In genomic region chr16:57244463-57244766, GRCh38 we compare ENCODE assay signal across 8 cellular contexts. TPM values are rescaled to one million over a fixed set of nuclear protein-coding genes. Genes with fewer than 3 reads are reported as not detected.
A peak's percentile ranks its signal among the peaks of the same experiment; 100 is the strongest.
DNase-seq lines count a peak whose midpoint lies in the region; FAIRE-seq and TF ChIP-seq lines count a peak whose summit lies in the region.

No MANE protein-coding gene starts in this region.

- H3K4me3 Mint-ChIP-seq in glutamatergic neuron (ENCODE audit: unreplicated experiment) = peak overlapping the region; percentile 95

- in situ Hi-C loops in GM23248 (cut with MboI) = no loop called here

- no peak for FAIRE-seq in D721Med (lab: Jason Lieb, UNC)

- H3K27me3 ChIP-seq in BE2C = no peaks in the 10 kb centered on the region
- no peaks in the 10 kb centered on the region for H3K27me3 ChIP-seq in GM23248 (replicated peaks; ENCODE audit: insufficient read depth)
- no peaks in the 10 kb centered on the region for H3K27me3 ChIP-seq in smooth muscle cell (ENCODE audit: low read depth)

- H3K27ac ChIP-seq in GM23248 (peak overlapping the region; percentile 89), SK-N-MC (no peak overlapping the region), smooth muscle cell (ENCODE audit: low read depth) (peak overlapping the region; percentile 70)

- H3K36me3 ChIP-seq in BE2C (peaks cover 4% of the 10 kb centered on the region; the same call in 1 of the 2 replicates), GM23248 (ENCODE audit: low read depth) (peaks cover 23% of the 10 kb centered on the region), SK-N-MC (ENCODE audit: insufficient read depth, low read length) (no peaks in the 10 kb centered on the region), smooth muscle cell (ENCODE audit: low read depth) (peaks cover 10% of the 10 kb centered on the region)

- no peaks in the 10 kb centered on the region for H4K20me1 ChIP-seq in GM23248 (ENCODE audit: insufficient read depth)
- no peaks in the 10 kb centered on the region for H4K20me1 ChIP-seq in smooth muscle cell (ENCODE audit: low read depth)

- DNase-seq in BE2C = no peak
- peak; percentile 16 for DNase-seq in GM23248
- no peak for DNase-seq in SK-N-MC (ENCODE audit: low read depth, low spot score)
- no peak for DNase-seq in glutamatergic neuron
- DNase-seq in smooth muscle cell (lab: John Stamatoyannopoulos, UW; ENCODE audit: unreplicated experiment) = no peak
- DNase-seq in H4 (ENCODE audit: low spot score) = no peak
- no peak for DNase-seq in D721Med (ENCODE audit: insufficient read length, low spot score)
- no peak for DNase-seq in DMS114 treated with DMSO at 0.1 percent for 48 hours (lab: John Stamatoyannopoulos, UW; ENCODE audit: unreplicated experiment)

- H2AFZ ChIP-seq in GM23248 (peak overlapping the region; percentile 84), smooth muscle cell (ENCODE audit: low read depth) (peak overlapping the region; percentile 83)

- peak overlapping the region; percentile 77 for H3K4me2 ChIP-seq in GM23248 (ENCODE audit: unreplicated experiment)
- peak overlapping the region; percentile 97 for H3K4me2 ChIP-seq in smooth muscle cell

- H3K4me1 Mint-ChIP-seq in glutamatergic neuron (ENCODE audit: low read depth, unreplicated experiment) = peaks cover 5% of the 10 kb centered on the region

- H3K27me3 Mint-ChIP-seq in glutamatergic neuron (ENCODE audit: unreplicated experiment) = peaks cover 5% of the 10 kb centered on the region

- H3K27ac Mint-ChIP-seq in glutamatergic neuron (ENCODE audit: unreplicated experiment) = peak overlapping the region; percentile 94

- no peak for TF ChIP-seq CTCF in BE2C (IDR thresholded peaks at IDR 0.05; ENCODE audit: low read depth, low read length)
- no peak for TF ChIP-seq CTCF in glutamatergic neuron (IDR thresholded peaks at IDR 0.05; ENCODE audit: partially characterized antibody, unreplicated experiment)
- TF ChIP-seq CTCF in smooth muscle cell (IDR thresholded peaks at IDR 0.05; ENCODE audit: borderline replicate concordance, insufficient read depth, poor library complexity, severe bottlenecking) = no peak
- no peak for TF ChIP-seq CTCF in D721Med (IDR thresholded peaks at IDR 0.05; ENCODE audit: insufficient read depth, missing control alignments)

- WGBS in GM23248 (ENCODE audit: low coverage in 1 of 2, low lambda C conversion rate in 2 of 2, missing lambda C conversion rate in 2 of 2), 2 experiments = 16 to 18% methylated on average over 9 of the region's 9 CpGs
- WGBS in smooth muscle cell (ENCODE audit: low lambda C conversion rate) = 17% methylated on average over 9 of the region's 9 CpGs

- peak overlapping the region; percentile 98 for H3K9ac ChIP-seq in GM23248
- H3K9ac ChIP-seq in SK-N-MC (ENCODE audit: insufficient read length) = no peak overlapping the region
- H3K9ac ChIP-seq in smooth muscle cell (ENCODE audit: low read depth) = peak overlapping the region; percentile 41

- H3F3A ChIP-seq in GM23248 (ENCODE audit: insufficient read depth) = peaks cover 22% of the 10 kb centered on the region
- peaks cover 32% of the 10 kb centered on the region for H3F3A ChIP-seq in smooth muscle cell (ENCODE audit: low read depth)

- no peaks in the 10 kb centered on the region for H3K36me3 Mint-ChIP-seq in glutamatergic neuron (ENCODE audit: unreplicated experiment)

- H3K9me3 Mint-ChIP-seq in glutamatergic neuron (ENCODE audit: unreplicated experiment) = peaks cover 2% of the 10 kb centered on the region

- H3K79me2 ChIP-seq in GM23248 (ENCODE audit: insufficient read depth) (peaks cover 27% of the 10 kb centered on the region), smooth muscle cell (ENCODE audit: low read depth) (peaks cover 14% of the 10 kb centered on the region)

- H3K9me3 ChIP-seq in BE2C = no peaks in the 10 kb centered on the region
- H3K9me3 ChIP-seq in GM23248 (ENCODE audit: low read depth) = no peaks in the 10 kb centered on the region
- no peaks in the 10 kb centered on the region for H3K9me3 ChIP-seq in SK-N-MC (ENCODE audit: low read depth, low read length)
- no peaks in the 10 kb centered on the region for H3K9me3 ChIP-seq in smooth muscle cell (replicated peaks; ENCODE audit: low read depth)

- no peaks in the 10 kb centered on the region for H3K9me2 ChIP-seq in GM23248 (ENCODE audit: insufficient read depth)

- H3K4me3 ChIP-seq in BE2C (ENCODE audit: low read depth, low read length) (peak overlapping the region; percentile 88), GM23248 (peak overlapping the region; percentile 92), SK-N-MC (peak overlapping the region; percentile 79), smooth muscle cell (peak overlapping the region; percentile 88)

- H3K4me1 ChIP-seq in BE2C (no peaks in the 10 kb centered on the region), GM23248 (ENCODE audit: insufficient read depth) (0 out of 2 replicates have a peak, but pooled peaks cover 6% of the 10 kb centered on the region), smooth muscle cell (ENCODE audit: low read depth) (peaks cover 4% of the 10 kb centered on the region)

RNA-seq across cellular contexts. Expression of gene ARL2BP, which starts 0.6 kb away (rescaled TPM):
- polyA plus RNA-seq in BE2C (2012; ENCODE audit: insufficient read depth, insufficient read length, low read depth) = 44.5 TPM
- total RNA-seq in GM23248 (2014; rRNA removed; shearing (Covaris generic)) = 116 and 136 TPM in 2 replicates
- 111 and 114 TPM in 2 replicates for polyA plus RNA-seq in GM23248 (2016; fragmentation: Nextera tagmentation; extraction: Ambion mirVana)
- total RNA-seq in glutamatergic neuron (ENCODE audit: unreplicated experiment) = 38.4 TPM
- total RNA-seq in smooth muscle cell = 78.1 and 85.6 TPM in 2 replicates
- polyA plus RNA-seq in smooth muscle cell = 68.9 and 88.0 TPM in 2 replicates
- total RNA-seq in H4 (2014; rRNA removed; shearing (Covaris generic)) = 98.4 and 100 TPM in 2 replicates

RNA-seq across cellular contexts. Expression of gene PLLP, which starts 40.1 kb away (rescaled TPM):
- polyA plus RNA-seq in BE2C (2012; ENCODE audit: insufficient read depth, insufficient read length, low read depth) = 11.6 TPM
- not detected in 2 replicates for total RNA-seq in GM23248 (2014; rRNA removed; shearing (Covaris generic))
- polyA plus RNA-seq in GM23248 (2016; fragmentation: Nextera tagmentation; extraction: Ambion mirVana) (0.44 and 0.46 TPM in 2 replicates), smooth muscle cell (0.33 and 0.59 TPM in 2 replicates)
- total RNA-seq in glutamatergic neuron (ENCODE audit: unreplicated experiment) (not detected), smooth muscle cell (0.81 TPM in 1 of 2 replicates, not detected in the other)
- 0.17 TPM in 1 of 2 replicates, not detected in the other for total RNA-seq in H4 (2014; rRNA removed; shearing (Covaris generic))

RNA-seq across cellular contexts. Expression of gene RSPRY1, which starts 58.3 kb away (rescaled TPM):
- 71.1 TPM for polyA plus RNA-seq in BE2C (2012; ENCODE audit: insufficient read depth, insufficient read length, low read depth)
- total RNA-seq in GM23248 (2014; rRNA removed; shearing (Covaris generic)) = 34.7 and 42.7 TPM in 2 replicates
- polyA plus RNA-seq in GM23248 (2016; fragmentation: Nextera tagmentation; extraction: Ambion mirVana) (39.1 and 43.9 TPM in 2 replicates), smooth muscle cell (42.0 and 43.5 TPM in 2 replicates)
- total RNA-seq in glutamatergic neuron (ENCODE audit: unreplicated experiment) (70.0 TPM), smooth muscle cell (57.1 and 58.0 TPM in 2 replicates)
- total RNA-seq in H4 (2014; rRNA removed; shearing (Covaris generic)) = 25.1 and 28.6 TPM in 2 replicates

RNA-seq across cellular contexts. Expression of gene PSME3IP1, which starts 58.6 kb away (rescaled TPM):
- 141 TPM for polyA plus RNA-seq in BE2C (2012; ENCODE audit: insufficient read depth, insufficient read length, low read depth)
- total RNA-seq in GM23248 (2014; rRNA removed; shearing (Covaris generic)) = 39.7 and 42.2 TPM in 2 replicates
- polyA plus RNA-seq in GM23248 (2016; fragmentation: Nextera tagmentation; extraction: Ambion mirVana) (58.9 and 67.7 TPM in 2 replicates), smooth muscle cell (58.1 and 82.1 TPM in 2 replicates)
- total RNA-seq in glutamatergic neuron (ENCODE audit: unreplicated experiment) (124 TPM), smooth muscle cell (68.7 and 104 TPM in 2 replicates)
- total RNA-seq in H4 (2014; rRNA removed; shearing (Covaris generic)) = 104 and 139 TPM in 2 replicates
